In genomic region chr19:49533551-49534488, GRCh38 we compare ENCODE assay signal across 8 cellular contexts. TPM values are rescaled to one million over a fixed set of nuclear protein-coding genes. Genes with fewer than 3 reads are reported as not detected.
DNase-seq lines count a peak whose midpoint lies in the region; ATAC-seq and TF ChIP-seq lines count a peak whose summit lies in the region.

No MANE protein-coding gene starts in this region.

- ATAC-seq in GM18517 (IDR thresholded peaks at IDR 0.05; ENCODE audit: unreplicated experiment) = peak; percentile 57
- ATAC-seq in HG03280 (IDR thresholded peaks at IDR 0.05; ENCODE audit: unreplicated experiment) = peak; percentile 74
- ATAC-seq in Panc1 = peak; percentile 94
- peak; percentile 94 for ATAC-seq in gastroesophageal sphincter

- in situ Hi-C loops in Panc1 (cut with HindIII; ENCODE audit: low pct_unique_long_range_greater_than_20kb, low sequenced_read_pairs) = no loop called here

- TF ChIP-seq POLR2A in gastroesophageal sphincter (IDR thresholded peaks at IDR 0.05) (no peak), ovary (IDR thresholded peaks at IDR 0.05) (no peak), tibial nerve (IDR thresholded peaks at IDR 0.05) (no peak)

- POLR2A ChIA-PET in Panc1 (lab: Charles Lee) = interaction anchor here (0.7 kb wide), 1 partner anchor 9 kb away, joined by 3 read pairs; no protein-coding TSS in a partner anchor

- TF ChIP-seq EP300 in gastroesophageal sphincter (IDR thresholded peaks at IDR 0.05) = no peak
- no peak for TF ChIP-seq EP300 in ovary (IDR thresholded peaks at IDR 0.05)
- TF ChIP-seq EP300 in tibial nerve (IDR thresholded peaks at IDR 0.05) = peak; percentile 18 to 49

- intact Hi-C loops in Panc1 (cut with micrococcal nuclease; ENCODE audit: unreplicated experiment) = no loop called here
- intact Hi-C loops in ovary (cut with DNase I) = no loop called here

- H3K9me3 ChIP-seq in Panc1 (ENCODE audit: control insufficient read depth, insufficient read depth, low read depth, low read length) = no peaks in the 10 kb centered on the region
- no peaks in the 10 kb centered on the region for H3K9me3 ChIP-seq in gastroesophageal sphincter
- no peaks in the 10 kb centered on the region for H3K9me3 ChIP-seq in ovary
- no peaks in the 10 kb centered on the region for H3K9me3 ChIP-seq in tibial nerve

- DNase-seq in A172 (ENCODE audit: low spot score) (peak; percentile 62), Panc1 (ENCODE audit: low read depth, low spot score) (no peak), ovary (peak; percentile 72 to 90 (median 87)), tibial nerve (ENCODE audit: low spot score in 2 of 2) (peak; percentile 63 to 79)
- DNase-seq in activated effector memory CD4-positive, alpha-beta T cell treated with Interleukin-2 at 50 U/mL for 16 hours = peak; percentile 77

- H3K4me1 ChIP-seq in Panc1 (ENCODE audit: control insufficient read depth, insufficient read depth, low read length) (no peaks in the 10 kb centered on the region), gastroesophageal sphincter (peaks cover 0 to 22% (median 12%) of the 10 kb centered on the region in 3 donors), ovary (ENCODE audit: insufficient read depth) (peaks cover 9% of the 10 kb centered on the region), tibial nerve (peaks cover 0 to 25% (median 4%) of the 10 kb centered on the region in 4 donors)

- H3K36me3 ChIP-seq in Panc1 (ENCODE audit: control insufficient read depth, insufficient read depth, low read length) = no peaks in the 10 kb centered on the region
- peaks cover 0 to 24% of the 10 kb centered on the region in 2 donors for H3K36me3 ChIP-seq in gastroesophageal sphincter
- H3K36me3 ChIP-seq in ovary = no peaks in the 10 kb centered on the region
- H3K36me3 ChIP-seq in tibial nerve = peaks cover 0 to 36% (median 0%) of the 10 kb centered on the region in 3 donors

- 11 to 27% methylated on average over 3 of the region's 87 CpGs for WGBS in gastroesophageal sphincter (ENCODE audit: low coverage in 1 of 2), 2 donors
- 4 to 8% (median 4%) methylated on average over 57 to 87 of the region's 87 CpGs for WGBS in ovary, 3 donors
- 2 to 11% methylated on average over 43 to 45 of the region's 87 CpGs for WGBS in tibial nerve, 2 donors

- H3K4me3 ChIP-seq in Panc1 (ENCODE audit: low read depth in 2 of 2, low read length in 2 of 2) (peak overlapping the region; percentile 52 to 60), gastroesophageal sphincter (peak overlapping the region; percentile 33 to 62), ovary (peak overlapping the region; percentile 61), tibial nerve (peak overlapping the region; percentile 32 to 61 (median 40))

- BruUV-seq in Panc1 (replicated peaks; lab: Mats Ljungman, UMichigan) = no TSS peak

- CTCF ChIA-PET in Panc1 (lab: Charles Lee) = interaction anchor here (0.6 kb wide), 1 partner anchor 36 kb away, joined by 4 read pairs; no protein-coding TSS in a partner anchor

- no peak; the same call in 1 of the 2 replicates for TF ChIP-seq CTCF in Panc1 (IDR thresholded peaks at IDR 0.05)
- TF ChIP-seq CTCF in gastroesophageal sphincter (IDR thresholded peaks at IDR 0.05) = peak in 3 of 4 experiments; percentile 33 to 51 (median 45)
- TF ChIP-seq CTCF in ovary (IDR thresholded peaks at IDR 0.05) = no peak
- peak in 2 of 5 experiments; percentile 39 to 43 for TF ChIP-seq CTCF in tibial nerve (IDR thresholded peaks at IDR 0.05)

- no peaks in the 10 kb centered on the region for H3K27me3 ChIP-seq in Panc1 (ENCODE audit: control insufficient read depth, insufficient read depth, low read length)
- H3K27me3 ChIP-seq in gastroesophageal sphincter = no peaks in the 10 kb centered on the region
- H3K27me3 ChIP-seq in ovary = no peaks in the 10 kb centered on the region
- H3K27me3 ChIP-seq in tibial nerve = no peaks in the 10 kb centered on the region

- no peak overlapping the region for H3K27ac ChIP-seq in Panc1 (ENCODE audit: low read length)
- peak overlapping the region in 2 of 4 donors; percentile 0 to 23 for H3K27ac ChIP-seq in gastroesophageal sphincter
- H3K27ac ChIP-seq in ovary = peak overlapping the region; percentile 4 to 12
- H3K27ac ChIP-seq in tibial nerve = peak overlapping the region in 3 of 4 donors; percentile 6 to 73 (median 13)

RNA-seq across cellular contexts. Expression of gene RCN3, which starts 6.0 kb away (rescaled TPM):
- total RNA-seq in A172 (2014; rRNA removed; shearing (Covaris generic)) = 0.46 TPM in 1 of 2 replicates, not detected in the other
- total RNA-seq in Panc1 (2021; ENCODE audit: unreplicated experiment) = 3.0 TPM
- 16.3 TPM for polyA plus RNA-seq in Panc1 (2012; ENCODE audit: insufficient read length)
- total RNA-seq in gastroesophageal sphincter = 10 to 100 TPM in 3 of 4 donors, 1 to 10 TPM in 1; 8.2 to 21.0 (median 12.0) TPM
- 10 to 100 TPM; 26.4 to 54.8 (median 37.8) TPM for total RNA-seq in ovary
- 10 to 100 TPM; 13.6 to 37.5 TPM for polyA plus RNA-seq in ovary
- 100 to 1,000 TPM in 1 of 4 donors, 10 to 100 TPM in 3; 37.9 to 162 (median 49.9) TPM for total RNA-seq in tibial nerve

RNA-seq across cellular contexts. Expression of gene FCGRT, which starts 21.4 kb away (rescaled TPM):
- 0.17 and 0.77 TPM in 2 replicates for total RNA-seq in A172 (2014; rRNA removed; shearing (Covaris generic))
- 16.7 TPM for total RNA-seq in Panc1 (2021; ENCODE audit: unreplicated experiment)
- 39.5 TPM for polyA plus RNA-seq in Panc1 (2012; ENCODE audit: insufficient read length)
- total RNA-seq in gastroesophageal sphincter = 100 to 1,000 TPM in 3 of 4 donors, 10 to 100 TPM in 1; 78.6 to 255 (median 158) TPM
- total RNA-seq in ovary = 100 to 1,000 TPM; 158 to 247 (median 238) TPM
- polyA plus RNA-seq in ovary = 100 to 1,000 TPM; 180 to 295 TPM
- 100 to 1,000 TPM; 231 to 410 (median 298) TPM for total RNA-seq in tibial nerve

RNA-seq across cellular contexts. Expression of gene RPS11, which starts 37.6 kb away (rescaled TPM):
- total RNA-seq in A172 (2014; rRNA removed; shearing (Covaris generic)) = 2,104 and 3,140 TPM in 2 replicates
- total RNA-seq in Panc1 (2021; ENCODE audit: unreplicated experiment) (956 TPM), gastroesophageal sphincter (1,000 to 10,000 TPM; 2,443 to 5,156 (median 3,385) TPM), ovary (over 10,000 TPM in 2 of 7 donors, 1,000 to 10,000 TPM in 5; 2,881 to 13,366 (median 4,211) TPM), tibial nerve (1,000 to 10,000 TPM; 3,554 to 5,283 (median 4,154) TPM)
- polyA plus RNA-seq in Panc1 (2012; ENCODE audit: insufficient read length) = 2,025 TPM
- 1,000 to 10,000 TPM; 8,754 to 9,572 TPM for polyA plus RNA-seq in ovary

RNA-seq across cellular contexts. Expression of gene RPL13A, which starts 46.4 kb away (rescaled TPM):
- 1,452 and 1,525 TPM in 2 replicates for total RNA-seq in A172 (2014; rRNA removed; shearing (Covaris generic))
- 1,196 TPM for total RNA-seq in Panc1 (2021; ENCODE audit: unreplicated experiment)
- 1,501 TPM for polyA plus RNA-seq in Panc1 (2012; ENCODE audit: insufficient read length)
- total RNA-seq in gastroesophageal sphincter = 1,000 to 10,000 TPM; 1,269 to 3,399 (median 2,205) TPM
- total RNA-seq in ovary = 1,000 to 10,000 TPM; 4,998 to 9,736 (median 6,664) TPM
- 1,000 to 10,000 TPM; 3,682 to 6,907 TPM for polyA plus RNA-seq in ovary
- total RNA-seq in tibial nerve = 1,000 to 10,000 TPM; 3,111 to 3,948 (median 3,333) TPM

RNA-seq across cellular contexts. Expression of gene NOSIP, which starts 46.5 kb away (rescaled TPM):
- total RNA-seq in A172 (2014; rRNA removed; shearing (Covaris generic)) = 131 and 142 TPM in 2 replicates
- total RNA-seq in Panc1 (2021; ENCODE audit: unreplicated experiment) = 66.1 TPM
- polyA plus RNA-seq in Panc1 (2012; ENCODE audit: insufficient read length) = 120 TPM
- 10 to 100 TPM; 45.5 to 59.6 (median 51.8) TPM for total RNA-seq in gastroesophageal sphincter
- total RNA-seq in ovary = 10 to 100 TPM; 44.8 to 70.1 (median 58.7) TPM
- polyA plus RNA-seq in ovary = 10 to 100 TPM; 31.0 to 65.0 TPM
- total RNA-seq in tibial nerve = 10 to 100 TPM; 43.0 to 83.1 (median 71.9) TPM

Comparison
In these comparisons a context has a peak if more than half of its experiments do, and no peak if none do; other contexts are left out.
1. CTCF ChIP-seq: peak in gastroesophageal sphincter (3 of 4); none in Panc1 (single experiment) and ovary (0 of 3).
2. RNA of gene FCGRT, which starts 21.4 kb away (total RNA-seq): 231 to 410 TPM in tibial nerve, 158 to 247 TPM in ovary, 78.6 to 255 TPM in gastroesophageal sphincter and 16.7 TPM in Panc1 (single experiment); 0.17 to 0.77 TPM in A172; every median in the first group is over 10 times any median in the second.
3. Peak in every context shown above with its lines, with median percentiles within 50 percentile points of each other: ATAC-seq and H3K4me3 ChIP-seq.